In the genomic region with DNA sequence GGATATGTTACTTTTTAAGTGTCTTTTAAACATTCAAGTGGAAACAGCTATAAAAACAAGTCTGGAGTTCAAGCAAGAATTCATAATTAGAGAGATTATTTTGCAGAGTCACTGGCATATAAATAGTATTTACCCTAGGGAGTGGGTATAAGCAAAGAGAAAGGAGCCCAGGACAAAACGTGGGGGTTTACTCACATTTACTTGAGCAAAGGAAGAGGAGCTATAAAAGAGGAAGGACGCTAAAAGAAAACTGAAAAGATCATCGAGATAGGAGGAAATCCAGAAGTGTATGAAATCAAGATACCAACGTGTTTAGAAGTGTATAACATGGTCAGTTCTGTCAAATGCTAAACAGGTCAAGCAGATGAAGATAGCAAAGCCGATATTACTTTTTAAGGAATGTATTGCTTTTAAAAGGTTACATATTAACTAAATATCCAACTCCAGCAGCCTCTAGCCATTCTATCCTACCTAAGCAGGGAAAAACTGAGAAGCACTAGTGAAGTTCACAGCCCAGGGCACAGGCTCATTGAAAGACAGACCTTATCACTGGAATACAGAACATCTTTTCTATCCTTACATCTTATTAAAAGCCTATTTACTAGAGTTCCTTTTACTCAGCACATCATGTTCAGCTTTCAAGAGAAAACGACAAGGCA, we compare ENCODE assay signal across 1 cellular context.
TF ChIP-seq lines count a peak whose summit lies in the region.

No MANE protein-coding gene starts in this region.

TF ChIP-seq in GM23338, 12 proteins besides CTCF, POLR2A, EP300 and RAD21 (continued from another document):
- TF ChIP-seq, protein P1, sequence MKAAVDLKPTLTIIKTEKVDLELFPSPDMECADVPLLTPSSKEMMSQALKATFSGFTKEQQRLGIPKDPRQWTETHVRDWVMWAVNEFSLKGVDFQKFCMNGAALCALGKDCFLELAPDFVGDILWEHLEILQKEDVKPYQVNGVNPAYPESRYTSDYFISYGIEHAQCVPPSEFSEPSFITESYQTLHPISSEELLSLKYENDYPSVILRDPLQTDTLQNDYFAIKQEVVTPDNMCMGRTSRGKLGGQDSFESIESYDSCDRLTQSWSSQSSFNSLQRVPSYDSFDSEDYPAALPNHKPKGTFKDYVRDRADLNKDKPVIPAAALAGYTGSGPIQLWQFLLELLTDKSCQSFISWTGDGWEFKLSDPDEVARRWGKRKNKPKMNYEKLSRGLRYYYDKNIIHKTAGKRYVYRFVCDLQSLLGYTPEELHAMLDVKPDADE (IDR thresholded peaks at IDR 0.05) = no peak
